Comparison of ENCODE assay signal across 18 cellular contexts in the genomic region with DNA sequence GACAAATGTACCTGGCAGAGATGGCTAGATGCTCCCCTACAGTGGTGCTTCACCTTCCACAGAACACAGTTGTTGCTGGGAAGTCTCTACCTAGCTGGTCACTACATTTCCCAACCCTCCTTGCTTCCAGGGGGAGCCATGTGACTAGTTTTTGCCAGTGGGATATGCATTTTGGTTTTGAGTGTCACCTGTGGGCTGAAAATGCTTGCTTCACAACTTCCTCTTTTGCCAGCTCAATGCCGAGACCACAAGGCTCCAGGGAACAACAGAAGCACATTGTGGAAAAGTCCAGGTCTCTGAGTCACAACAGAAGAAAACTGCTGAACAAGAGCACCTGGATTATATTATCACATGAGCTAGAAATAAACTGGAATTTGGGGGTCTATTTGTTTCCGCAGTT. TPM values are rescaled to one million over a fixed set of nuclear protein-coding genes. Genes with fewer than 3 reads are reported as not detected.
DNase-seq lines count a peak whose midpoint lies in the region; ATAC-seq and TF ChIP-seq lines count a peak whose summit lies in the region.
"Had no signal": no experiment of that assay in that cellular context is flagged by ENCODE, and none has a peak within 500 bp of the region (broad histone marks: within the 10 kb centered on the region; RNA-seq: fewer than 3 reads in every experiment).

No MANE protein-coding gene starts in this region.

- TF ChIP-seq CTCF in kidney epithelial cell (IDR thresholded peaks at IDR 0.05; ENCODE audit: insufficient read depth, low read length, poor library complexity, severe bottlenecking) (no peak), coronary artery (IDR thresholded peaks at IDR 0.05) (no peak)

- H3K4me3 ChIP-seq in kidney epithelial cell (ENCODE audit: low read depth, low read length) (no peak overlapping the region), coronary artery (no peak overlapping the region)
- H3K4me3 ChIP-seq: uterus had no signal

- no peaks in the 10 kb centered on the region for H3K27me3 ChIP-seq in kidney epithelial cell (ENCODE audit: control insufficient read depth, insufficient read depth, low read length)
- H3K27me3 ChIP-seq: uterus had no signal

- ATAC-seq in HG02938 (IDR thresholded peaks at IDR 0.05; ENCODE audit: unreplicated experiment): no peak
- ATAC-seq: stimulated activated naive CD8-positive, alpha-beta T cell treated with anti-CD3 and anti-CD28 coated beads, Interleukin-15, Interleukin-2, amounts not matched to agents 100 U/mL and 50 U/mL, for 24 hours had no signal

- no peaks in the 10 kb centered on the region for H3K36me3 ChIP-seq in kidney epithelial cell (ENCODE audit: control insufficient read depth, insufficient read depth, low read length)
- H3K36me3 ChIP-seq: uterus had no signal

- H3K27ac ChIP-seq in coronary artery: no peak overlapping the region
- no peak overlapping the region for H3K27ac ChIP-seq in caudate nucleus (ENCODE audit: low read depth, low read length)
- H3K27ac ChIP-seq: uterus had no signal

- peak; percentile 62 for DNase-seq in Daoy (ENCODE audit: low read depth)
- peak; percentile 8 for DNase-seq in NAMALWA (ENCODE audit: low spot score)
- DNase-seq in astrocyte of the hippocampus (ENCODE audit: low read depth, low spot score): peak; percentile 37
- DNase-seq in kidney epithelial cell (ENCODE audit: low read depth): peak; percentile 81
- no peak for DNase-seq in coronary artery (ENCODE audit: low spot score)
- DNase-seq in caudate nucleus (lab: John Stamatoyannopoulos, UW): no peak
- DNase-seq in NOMO-1 treated with DMSO at 0.1 percent for 48 hours (lab: John Stamatoyannopoulos, UW; ENCODE audit: unreplicated experiment): no peak
- DNase-seq: activated CD4-positive, alpha-beta T cell treated with anti-CD3 and anti-CD28 coated beads, Interleukin-2, amount 10 ng/mL, durations not matched to agents 7 days and 5 days; activated T-cell treated with anti-CD3 and anti-CD28 coated beads, Interleukin-2, amount 50 U/mL, for 48 hours; aorta; DMS53; effector CD8-positive, alpha-beta T cell; kidney glomerular epithelial cell; retina; stimulated activated CD4-positive, alpha-beta T cell treated with anti-CD3 and anti-CD28 coated beads, Interleukin-4, amount 100 ng/mL, for 4 hours; stimulated activated naive CD8-positive, alpha-beta T cell treated with anti-CD3 and anti-CD28 coated beads, Interleukin-15, Interleukin-2, amounts not matched to agents 100 U/mL and 50 U/mL, for 24 hours; uterus had no signal

RNA-seq across cellular contexts. Expression of gene ARHGAP5, which starts 48.5 kb away (rescaled TPM):
- 56.0 and 64.9 TPM in 2 replicates for total RNA-seq in Daoy (2014; rRNA removed; shearing (Covaris generic))
- total RNA-seq in kidney epithelial cell: 86.3 and 105 TPM in 2 replicates

Comparison
In these comparisons a context has a peak if more than half of its experiments do, and no peak if none do; other contexts are left out.
1. DNase-seq: peak in Daoy (single experiment), NAMALWA (single experiment), astrocyte of the hippocampus (single experiment) and kidney epithelial cell (single experiment); none in coronary artery (single experiment), caudate nucleus (0 of 61) and NOMO-1 treated with DMSO at 0.1 percent for 48 hours (single experiment).